In the genomic region with DNA sequence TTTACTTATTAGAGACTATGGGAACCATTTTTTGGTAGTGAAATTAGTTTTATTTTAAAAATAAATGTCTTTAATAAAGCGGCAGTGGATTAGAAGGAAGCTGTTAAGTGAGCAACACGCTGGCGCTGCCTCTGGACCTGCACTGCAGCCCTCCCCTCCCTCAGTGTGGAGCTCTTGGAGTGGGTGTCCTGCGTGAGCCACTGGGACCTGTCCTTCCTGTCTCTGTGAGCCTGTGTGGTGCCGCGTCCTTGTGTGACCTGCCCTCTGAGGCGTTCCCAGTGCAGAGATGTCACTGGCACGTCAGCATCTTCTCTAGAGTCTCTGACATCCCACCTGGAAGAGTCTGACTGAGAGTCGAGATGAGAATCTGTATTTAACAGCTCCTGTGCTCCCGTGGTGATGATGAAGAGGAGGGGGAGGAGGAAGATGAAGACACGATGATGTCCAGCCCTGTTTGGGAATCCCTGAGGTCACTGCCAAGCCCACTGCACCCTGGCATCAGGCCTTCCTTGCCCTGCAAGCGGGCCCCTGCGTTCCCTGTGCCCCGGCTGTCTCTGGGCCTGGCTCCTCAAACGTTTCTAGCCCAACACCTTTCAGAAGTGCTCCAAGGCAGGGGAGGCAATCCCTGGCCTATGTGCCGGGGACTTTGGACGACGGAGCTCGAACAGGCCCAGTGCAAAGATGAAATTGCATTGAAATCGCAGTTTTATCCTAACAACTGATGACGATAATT, we compare ENCODE assay signal across 15 cellular contexts.
DNase-seq lines count a peak whose midpoint lies in the region; ATAC-seq and TF ChIP-seq lines count a peak whose summit lies in the region.
"Had no signal": no experiment of that assay in that cellular context is flagged by ENCODE, and none has a peak within 500 bp of the region (broad histone marks: within the 10 kb centered on the region; RNA-seq: fewer than 3 reads in every experiment).

No MANE protein-coding gene starts in this region.

- H3K36me3 Mint-ChIP-seq in WTC11: no peaks in the 10 kb centered on the region

- H3K4me1 Mint-ChIP-seq in WTC11: peaks cover 5% of the 10 kb centered on the region; the same call in 1 of the 2 replicates

- CTCF ChIA-PET in WTC11 (lab: Charles Lee): no interaction called here

- peak; percentile 16 for DNase-seq in G401 (ENCODE audit: low spot score)
- DNase-seq in WTC11 (ENCODE audit: low spot score): no peak
- DNase-seq in left ventricle myocardium superior: peak; percentile 13
- DNase-seq in posterior vena cava (ENCODE audit: low spot score): peak; percentile 36
- DNase-seq in sciatic nerve (ENCODE audit: low spot score): no peak
- no peak for DNase-seq in SKM-1 treated with dmso at 0.1 percent for 144 hours (lab: John Stamatoyannopoulos, UW; ENCODE audit: unreplicated experiment)
- DNase-seq: AML-193; CD4-positive, CD25-positive, alpha-beta regulatory T cell; GDM1; MM.1S; NCI-H1105 treated with DMSO at 0.1 percent for 48 hours; NCI-H187 treated with DMSO at 0.1 percent for 48 hours; NCI-H510A had no signal

- H3K27ac Mint-ChIP-seq in WTC11: peak overlapping the region; percentile 67
- H3K27ac Mint-ChIP-seq: CD4-positive, CD25-positive, alpha-beta regulatory T cell had no signal

- no peak for ATAC-seq in WTC11
- no peak for ATAC-seq in left ventricle myocardium superior
- ATAC-seq in GM18498 (IDR thresholded peaks at IDR 0.05; ENCODE audit: unreplicated experiment): no peak
- no peak for ATAC-seq in sciatic nerve
- no peak for ATAC-seq in esophagus mucosa

- POLR2A ChIA-PET in WTC11 (lab: Charles Lee): no interaction called here

- in situ Hi-C loops in G401 (cut with HindIII; ENCODE audit: low sequenced_read_pairs): no loop called here

- H3K4me3 Mint-ChIP-seq in WTC11: no peak overlapping the region
- H3K4me3 Mint-ChIP-seq: CD4-positive, CD25-positive, alpha-beta regulatory T cell had no signal

- no peaks in the 10 kb centered on the region for H3K9me3 Mint-ChIP-seq in WTC11
- H3K9me3 Mint-ChIP-seq: CD4-positive, CD25-positive, alpha-beta regulatory T cell had no signal

- no peak for TF ChIP-seq CTCF in WTC11 (IDR thresholded peaks at IDR 0.05)

- intact Hi-C loops in left ventricle myocardium superior (cut with micrococcal nuclease) (no loop called here), posterior vena cava (cut with DNase I) (no loop called here), sciatic nerve (cut with DNase I) (no loop called here)

- H3K27me3 Mint-ChIP-seq in WTC11 (ENCODE audit: low read depth): no peaks in the 10 kb centered on the region
- H3K27me3 Mint-ChIP-seq: CD4-positive, CD25-positive, alpha-beta regulatory T cell had no signal

TF ChIP-seq in WTC11, 78 proteins besides CTCF, POLR2A, EP300 and RAD21:
- no peak for TF ChIP-seq RELA (CRISPR knock-in tag; IDR thresholded peaks at IDR 0.05; ENCODE audit: borderline replicate concordance)
- TF ChIP-seq, protein P1, sequence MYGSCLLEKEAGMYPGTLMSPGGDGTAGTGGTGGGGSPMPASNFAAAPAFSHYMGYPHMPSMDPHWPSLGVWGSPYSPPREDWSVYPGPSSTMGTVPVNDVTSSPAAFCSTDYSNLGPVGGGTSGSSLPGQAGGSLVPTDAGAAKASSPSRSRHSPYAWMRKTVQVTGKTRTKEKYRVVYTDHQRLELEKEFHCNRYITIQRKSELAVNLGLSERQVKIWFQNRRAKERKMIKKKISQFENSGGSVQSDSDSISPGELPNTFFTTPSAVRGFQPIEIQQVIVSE (CRISPR knock-in tag; IDR thresholded peaks at IDR 0.05; ENCODE audit: borderline replicate concordance): no peak
- no peak for TF ChIP-seq ZNF396 (CRISPR knock-in tag; IDR thresholded peaks at IDR 0.05; ENCODE audit: borderline replicate concordance)
- TF ChIP-seq, protein P2, sequence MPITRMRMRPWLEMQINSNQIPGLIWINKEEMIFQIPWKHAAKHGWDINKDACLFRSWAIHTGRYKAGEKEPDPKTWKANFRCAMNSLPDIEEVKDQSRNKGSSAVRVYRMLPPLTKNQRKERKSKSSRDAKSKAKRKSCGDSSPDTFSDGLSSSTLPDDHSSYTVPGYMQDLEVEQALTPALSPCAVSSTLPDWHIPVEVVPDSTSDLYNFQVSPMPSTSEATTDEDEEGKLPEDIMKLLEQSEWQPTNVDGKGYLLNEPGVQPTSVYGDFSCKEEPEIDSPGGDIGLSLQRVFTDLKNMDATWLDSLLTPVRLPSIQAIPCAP (CRISPR knock-in tag; IDR thresholded peaks at IDR 0.05): no peak
- no peak for TF ChIP-seq CBFB (CRISPR knock-in tag; IDR thresholded peaks at IDR 0.05; ENCODE audit: low read depth)
- TF ChIP-seq KAT7 (CRISPR knock-in tag; IDR thresholded peaks at IDR 0.05; ENCODE audit: borderline replicate concordance): no peak
- no peak for TF ChIP-seq E2F1 (CRISPR knock-in tag; IDR thresholded peaks at IDR 0.05)

Comparison
In these comparisons a context has a peak if more than half of its experiments do, and no peak if none do; other contexts are left out.
1. DNase-seq: peak in G401 (single experiment), left ventricle myocardium superior (single experiment) and posterior vena cava (single experiment); none in WTC11 (single experiment), sciatic nerve (single experiment) and SKM-1 treated with dmso at 0.1 percent for 144 hours (single experiment).